ENCODE assay signal across 8 cellular contexts in genomic region chr12:55716582-55717396, GRCh38. TPM values are rescaled to one million over a fixed set of nuclear protein-coding genes. Genes with fewer than 3 reads are reported as not detected.
DNase-seq lines count a peak whose midpoint lies in the region; ATAC-seq, FAIRE-seq and TF ChIP-seq lines count a peak whose summit lies in the region.

No MANE protein-coding gene starts in this region.

- H3K27ac ChIP-seq in astrocyte (ENCODE audit: low read depth, low read length) (peak overlapping the region; percentile 92), lower lobe of right lung (peak overlapping the region; percentile 90), aorta (ENCODE audit: low read depth in 1 of 2, low read length in 2 of 2) (peak overlapping the region; percentile 10 to 99)

- H3K36me3 Mint-ChIP-seq in astrocyte (ENCODE audit: low read depth, unreplicated experiment) = no peaks in the 10 kb centered on the region

- H3K9ac ChIP-seq in astrocyte (ENCODE audit: low read length) = peak overlapping the region; percentile 88

- peak; percentile 40 for ATAC-seq in GM18502 (IDR thresholded peaks at IDR 0.05; ENCODE audit: poor library complexity, unreplicated experiment)
- ATAC-seq in lower lobe of right lung = peak; percentile 20 to 22
- no peak for ATAC-seq in aorta (ENCODE audit: low FRiP score)
- ATAC-seq in GM21529 (IDR thresholded peaks at IDR 0.05; ENCODE audit: unreplicated experiment) = no peak

- H3K4me2 ChIP-seq in astrocyte (ENCODE audit: low read length) = peak overlapping the region; percentile 87

- TF ChIP-seq CTCF in LNCaP clone FGC (IDR thresholded peaks at IDR 0.05; ENCODE audit: control insufficient read depth, extremely low read depth, insufficient read depth) (no peak), astrocyte (IDR thresholded peaks at IDR 0.05; ENCODE audit: insufficient read depth, low read depth, low read length) (no peak), lower lobe of right lung (IDR thresholded peaks at IDR 0.05) (no peak)

- peak overlapping the region; percentile 72 for H3K27ac Mint-ChIP-seq in astrocyte (ENCODE audit: unreplicated experiment)

- H4K20me1 ChIP-seq in astrocyte (ENCODE audit: insufficient read depth, low read length) = peaks cover 7% of the 10 kb centered on the region

- no peaks in the 10 kb centered on the region for H3K9me3 Mint-ChIP-seq in astrocyte (ENCODE audit: unreplicated experiment)

- FAIRE-seq in astrocyte (lab: Jason Lieb, UNC) = no peak

- 3 to 6% methylated on average over 18 of the region's 18 CpGs for WGBS in aorta, 2 donors

- H3K4me1 ChIP-seq in astrocyte (ENCODE audit: insufficient read depth, low read length) (peaks cover 76% of the 10 kb centered on the region), lower lobe of right lung (peaks cover 61% of the 10 kb centered on the region), aorta (ENCODE audit: control insufficient read depth in 1 of 2, insufficient read depth in 2 of 2, low read length in 2 of 2) (peaks cover 0 to 3% of the 10 kb centered on the region in 2 donors)

- H3K4me3 Mint-ChIP-seq in astrocyte (ENCODE audit: unreplicated experiment) = peak overlapping the region; percentile 84

- H3K27me3 Mint-ChIP-seq in astrocyte (ENCODE audit: low read depth, unreplicated experiment) = peaks cover 15% of the 10 kb centered on the region

- H2AFZ ChIP-seq in astrocyte (ENCODE audit: low read depth, low read length) = peak overlapping the region; percentile 94

- H3K9me3 ChIP-seq in astrocyte (ENCODE audit: insufficient read depth, low read depth, low read length) = no peaks in the 10 kb centered on the region
- no peaks in the 10 kb centered on the region for H3K9me3 ChIP-seq in lower lobe of right lung
- H3K9me3 ChIP-seq in aorta (ENCODE audit: control insufficient read depth, low read length) = no peaks in the 10 kb centered on the region

- peaks cover 43% of the 10 kb centered on the region for H3K4me1 Mint-ChIP-seq in astrocyte (ENCODE audit: low read depth, unreplicated experiment)

- DNase-seq in LNCaP clone FGC (ENCODE audit: low read depth) (no peak), astrocyte (ENCODE audit: low read depth) (no peak), lower lobe of right lung (no peak), aorta (peak; percentile 42 to 77), NCI-H2081 treated with DMSO at 0.1 percent for 48 hours (lab: John Stamatoyannopoulos, UW) (no peak), NCI-H2227 (lab: John Stamatoyannopoulos, UW; ENCODE audit: unreplicated experiment) (no peak)

- no peaks in the 10 kb centered on the region for H3K27me3 ChIP-seq in astrocyte (ENCODE audit: insufficient read depth, low read length)
- H3K27me3 ChIP-seq in lower lobe of right lung (ENCODE audit: low read depth) = no peaks in the 10 kb centered on the region
- H3K27me3 ChIP-seq in aorta (ENCODE audit: control insufficient read depth in 1 of 2, insufficient read depth in 2 of 2, low read length in 1 of 2) = no peaks in the 10 kb centered on the region

- no peaks in the 10 kb centered on the region for H3K36me3 ChIP-seq in astrocyte (ENCODE audit: insufficient read depth, low read length)
- H3K36me3 ChIP-seq in lower lobe of right lung = peaks cover 16% of the 10 kb centered on the region
- no peaks in the 10 kb centered on the region for H3K36me3 ChIP-seq in aorta (ENCODE audit: control insufficient read depth in 1 of 2, insufficient read depth in 2 of 2, low read length in 1 of 2)

- H3K79me2 ChIP-seq in astrocyte (ENCODE audit: insufficient read depth, low read length) = no peaks in the 10 kb centered on the region

- intact Hi-C loops in lower lobe of right lung (cut with DNase I) (no loop called here), aorta (cut with DNase I) (no loop called here)

- H3K4me3 ChIP-seq in LNCaP clone FGC (ENCODE audit: low read depth, low read length) = peak overlapping the region; percentile 67
- peak overlapping the region; percentile 78 for H3K4me3 ChIP-seq in astrocyte (ENCODE audit: insufficient read depth, low read depth, low read length)
- H3K4me3 ChIP-seq in lower lobe of right lung = peak overlapping the region; percentile 78
- H3K4me3 ChIP-seq in aorta (ENCODE audit: low read length in 2 of 2) = peak overlapping the region; percentile 29 to 94

RNA-seq across cellular contexts. Expression of gene BLOC1S1, which starts 0.9 kb away (rescaled TPM):
- total RNA-seq in astrocyte = 49.2 and 51.0 TPM in 2 replicates
- 134 TPM for total RNA-seq in lower lobe of right lung
- total RNA-seq in aorta = 100 to 1,000 TPM in 1 of 2 donors, 10 to 100 TPM in 1; 87.3 to 115 TPM
- 100 to 1,000 TPM; 248 to 351 TPM for polyA plus RNA-seq in aorta

RNA-seq across cellular contexts. Expression of gene RDH5, which starts 3.4 kb away (rescaled TPM):
- total RNA-seq in astrocyte (1.4 and 2.1 TPM in 2 replicates), lower lobe of right lung (11.1 TPM), aorta (10 to 100 TPM; 21.9 to 51.1 TPM)
- polyA plus RNA-seq in aorta = 10 to 100 TPM; 16.7 to 49.4 TPM

RNA-seq across cellular contexts. Expression of gene ITGA7, which starts 9.1 kb away (rescaled TPM):
- total RNA-seq in astrocyte (20.4 and 26.5 TPM in 2 replicates), lower lobe of right lung (17.5 TPM), aorta (100 to 1,000 TPM; 463 to 747 TPM)
- polyA plus RNA-seq in aorta = 100 to 1,000 TPM in 1 of 2 donors, 10 to 100 TPM in 1; 76.1 to 633 TPM

RNA-seq across cellular contexts. Expression of gene CD63, which starts 12.0 kb away (rescaled TPM):
- total RNA-seq in astrocyte (965 and 1,014 TPM in 2 replicates), lower lobe of right lung (1,142 TPM), aorta (1,000 to 10,000 TPM; 1,107 to 1,135 TPM)
- polyA plus RNA-seq in aorta = 1,000 to 10,000 TPM; 1,323 to 1,532 TPM

RNA-seq across cellular contexts. Expression of gene GDF11, which starts 26.1 kb away (rescaled TPM):
- total RNA-seq in astrocyte = 25.3 and 28.9 TPM in 2 replicates
- 3.8 TPM for total RNA-seq in lower lobe of right lung
- 1 to 10 TPM; 6.6 to 9.4 TPM for total RNA-seq in aorta
- 1 to 10 TPM; 3.0 to 4.2 TPM for polyA plus RNA-seq in aorta

Comparison
In these comparisons a context has a peak if more than half of its experiments do, and no peak if none do; other contexts are left out.
1. ATAC-seq: peak in GM18502 (single experiment) and lower lobe of right lung (2 of 2); none in aorta (single experiment) and GM21529 (single experiment).
2. DNase-seq: peak in aorta (2 of 2); none in LNCaP clone FGC (single experiment), astrocyte (single experiment), lower lobe of right lung (single experiment), NCI-H2081 treated with DMSO at 0.1 percent for 48 hours (single experiment) and NCI-H2227 (single experiment).
3. RNA of gene ITGA7, which starts 9.1 kb away (total RNA-seq): 463 to 747 TPM in aorta; 20.4 to 26.5 TPM in astrocyte and 17.5 TPM in lower lobe of right lung (single experiment); every median in the first group is over 10 times any median in the second.
4. Peak in every context shown above with its lines, with median percentiles within 50 percentile points of each other: H3K4me3 ChIP-seq and H3K27ac ChIP-seq.